Comparison of ENCODE assay signal across 18 cellular contexts in genomic region chr6:14983599-14984296, GRCh38.
A peak's percentile ranks its signal among the peaks of the same experiment; 100 is the strongest.
DNase-seq lines count a peak whose midpoint lies in the region; ATAC-seq and TF ChIP-seq lines count a peak whose summit lies in the region.
"Had no signal": no experiment of that assay in that cellular context is flagged by ENCODE, and none has a peak within 500 bp of the region (broad histone marks: within the 10 kb centered on the region; RNA-seq: fewer than 3 reads in every experiment).

No MANE protein-coding gene starts in this region.

- H3K4me3 ChIP-seq in HCT116 (replicated peaks in 1 of 2; ENCODE audit: low read depth in 1 of 2, low read length in 2 of 2), result no peak overlapping the region
- H3K4me3 ChIP-seq: left ventricle myocardium inferior, PC-9, sigmoid colon, stomach, upper lobe of right lung had no signal

- no peak for TF ChIP-seq RAD21 in HCT116 (IDR thresholded peaks at IDR 0.05; ENCODE audit: low read depth)

- intact Hi-C loops in HCT116 (cut with micrococcal nuclease), result no loop called here

- POLR2A ChIA-PET in HCT116 (lab: Charles Lee), result no interaction called here
- POLR2A ChIA-PET in RWPE1 (lab: Yijun Ruan, JAX; ENCODE audit: low non-redundant PET), result no interaction called here

- RAD21 ChIA-PET in HCT116 (lab: Charles Lee; ENCODE audit: low non-redundant PET in 1 of 2, low total read pairs in 2 of 2, uncharacterized antibody in 2 of 2, unreplicated experiment in 2 of 2), result no interaction called here

- DNase-seq in HCT116 (ENCODE audit: low read depth, low spot score), result no peak
- DNase-seq in RWPE1 (ENCODE audit: low spot score), result peak; percentile 28
- peak; percentile 8 for DNase-seq in fibroblast of peridontal ligament (ENCODE audit: extremely low read depth)
- peak; percentile 4 for DNase-seq in pons (ENCODE audit: low spot score)
- DNase-seq in islet precursor cell, result no peak
- no peak for DNase-seq in activated T-cell treated with anti-CD3 and anti-CD28 coated beads, Interleukin-2, amount 50 U/mL, for 48 hours
- no peak for DNase-seq in SK-N-DZ (ENCODE audit: low spot score)
- DNase-seq: activated naive CD8-positive, alpha-beta T cell treated with anti-CD3 and anti-CD28 coated beads for 36 hours; NCI-H1436 treated with DMSO at 0.1 percent for 48 hours; sigmoid colon; stimulated activated CD4-positive, alpha-beta T cell treated with anti-CD3 and anti-CD28 coated beads, Interleukin-4, amount 100 ng/mL, for 1 hour had no signal

- ATAC-seq in HCT116 (no peak), GM21825 (IDR thresholded peaks at IDR 0.05; ENCODE audit: unreplicated experiment) (no peak)
- ATAC-seq: SK-N-SH treated with all-trans-retinoic acid at 6 μM for 48 hours had no signal

- peaks cover 0 to 7% of the 10 kb centered on the region in 2 experiments; a peak in 1 of 4 replicates for H3K4me1 ChIP-seq in HCT116 (ENCODE audit: control insufficient read depth in 1 of 2, insufficient read depth in 2 of 2, low read length in 2 of 2)
- H3K4me1 ChIP-seq: upper lobe of right lung had no signal

- H3K27me3 ChIP-seq in HCT116 (ENCODE audit: insufficient read depth, low read length), result no peaks in the 10 kb centered on the region
- H3K27me3 ChIP-seq: sigmoid colon, stomach, upper lobe of right lung had no signal

- TF ChIP-seq CTCF in HCT116 (IDR thresholded peaks at IDR 0.05 in 2 of 3, conservative IDR thresholded peaks at IDR 0.05 in 1 of 3; ENCODE audit: borderline replicate concordance in 1 of 3, insufficient read depth in 1 of 3, low read depth in 2 of 3, low read length in 2 of 3) (no peak), RWPE1 (conservative IDR thresholded peaks at IDR 0.05; ENCODE audit: low read depth) (no peak)

- no peak overlapping the region for H3K9ac ChIP-seq in HCT116 (ENCODE audit: low read length)

- H3K9me3 ChIP-seq in HCT116 (ENCODE audit: control insufficient read depth in 1 of 2, insufficient read depth in 1 of 2, low read depth in 1 of 2, low read length in 2 of 2), result no peaks in the 10 kb centered on the region
- H3K9me3 ChIP-seq: left ventricle myocardium inferior, sigmoid colon, stomach, upper lobe of right lung had no signal

- CTCF ChIA-PET in HCT116 (lab: Charles Lee) (no interaction called here), RWPE1 (lab: Yijun Ruan, JAX) (interaction anchor here (0.6 kb wide), 1 partner anchor 259 kb away, joined by 5 read pairs; no protein-coding TSS in a partner anchor)

- H3K27ac ChIP-seq in HCT116 (ENCODE audit: low read depth, low read length) (no peak overlapping the region), RWPE1 (no peak overlapping the region)
- H3K27ac ChIP-seq: epithelial cell of prostate, left ventricle myocardium inferior, PC-9, sigmoid colon, stomach, upper lobe of right lung had no signal

- no peak for TF ChIP-seq POLR2A in HCT116 (IDR thresholded peaks at IDR 0.05; ENCODE audit: borderline replicate concordance, extremely low read depth, insufficient read depth, insufficient read length)

- no peaks in the 10 kb centered on the region for H3K36me3 ChIP-seq in HCT116 (ENCODE audit: control insufficient read depth in 1 of 2, insufficient read depth in 2 of 2, low read length in 2 of 2)
- H3K36me3 ChIP-seq: left ventricle myocardium inferior, sigmoid colon, stomach, upper lobe of right lung had no signal

- no peaks in the 10 kb centered on the region for H3K9me2 ChIP-seq in HCT116 (ENCODE audit: insufficient read depth)

- no peak overlapping the region for H3K4me2 ChIP-seq in HCT116 (ENCODE audit: low read length)
- H3K4me2 ChIP-seq: PC-9 had no signal

- peak overlapping the region; percentile 53 for H2AFZ ChIP-seq in HCT116 (ENCODE audit: low read depth, low read length, poor library complexity, severe bottlenecking)
- H2AFZ ChIP-seq: PC-9 had no signal

- no peaks in the 10 kb centered on the region for H4K20me1 ChIP-seq in HCT116 (ENCODE audit: insufficient read depth)

- no peaks in the 10 kb centered on the region for H3K79me2 ChIP-seq in HCT116 (ENCODE audit: insufficient read depth, low read length)

- BruUV-seq in HCT116 (replicated peaks; lab: Mats Ljungman, UMichigan), result no TSS peak

TF ChIP-seq in HCT116, 20 proteins besides CTCF, POLR2A, EP300 and RAD21:
- TF ChIP-seq ZNF274 (IDR thresholded peaks at IDR 0.05; ENCODE audit: low read depth, low read length) (no peak), SP1 (IDR thresholded peaks at IDR 0.05; ENCODE audit: low read depth) (no peak), ATF3 (IDR thresholded peaks at IDR 0.05) (no peak), SRF (IDR thresholded peaks at IDR 0.05; ENCODE audit: low read depth) (no peak), ZBTB33 (IDR thresholded peaks at IDR 0.05; ENCODE audit: extremely low read depth, insufficient replicate concordance, low read length) (no peak), ELF1 (IDR thresholded peaks at IDR 0.05; ENCODE audit: borderline replicate concordance, low read depth) (no peak), EGR1 (IDR thresholded peaks at IDR 0.05; ENCODE audit: low read depth) (no peak), SIN3A (IDR thresholded peaks at IDR 0.05; ENCODE audit: low read depth) (no peak), ZFX (IDR thresholded peaks at IDR 0.05) (no peak), JUND (IDR thresholded peaks at IDR 0.05) (no peak), CBX3 (IDR thresholded peaks at IDR 0.05; ENCODE audit: low read depth) (no peak), POLR2AphosphoS5 (IDR thresholded peaks at IDR 0.05; ENCODE audit: low read depth, low read length) (no peak), TCF7L2 (IDR thresholded peaks at IDR 0.05; ENCODE audit: borderline replicate concordance, extremely low read depth, insufficient read depth, insufficient read length) (no peak), YY1 (IDR thresholded peaks at IDR 0.05; ENCODE audit: extremely low read depth, insufficient replicate concordance, low read depth, low read length) (no peak), FOSL1 (IDR thresholded peaks at IDR 0.05; ENCODE audit: low read depth) (no peak), MAX (IDR thresholded peaks at IDR 0.05) (no peak), EZH2 (IDR thresholded peaks at IDR 0.05) (no peak), EZH2phosphoT487 (IDR thresholded peaks at IDR 0.05; ENCODE audit: borderline replicate concordance) (no peak), REST (IDR thresholded peaks at IDR 0.05; ENCODE audit: low read depth) (no peak)

Comparison
In these comparisons a context has a peak if more than half of its experiments do, and no peak if none do; other contexts are left out.
1. DNase-seq: peak in RWPE1 (single experiment), fibroblast of peridontal ligament (single experiment) and pons (single experiment); none in HCT116 (single experiment), islet precursor cell (single experiment), activated T-cell treated with anti-CD3 and anti-CD28 coated beads, Interleukin-2, amount 50 U/mL, for 48 hours (0 of 2) and SK-N-DZ (single experiment).